ENCODE assay signal across 8 cellular contexts in genomic region chr1:21601278-21602048, GRCh38.
"Had no signal": no experiment of that assay in that cellular context is flagged by ENCODE, and none has a peak within 500 bp of the region (broad histone marks: within the 10 kb centered on the region; RNA-seq: fewer than 3 reads in every experiment).

No MANE protein-coding gene starts in this region.

- H3K4me2 ChIP-seq: GM23338 had no signal

- H3K9me3 ChIP-seq: HAP-1 had no signal

- H3K9ac ChIP-seq: GM23248 had no signal

- H3K4me1 ChIP-seq: HAP-1 had no signal

- H3K27ac ChIP-seq: GM23248 had no signal

- H2AFZ ChIP-seq: GM23248, GM23338 had no signal

- H3K4me3 ChIP-seq: GM23248, GM23338, HAP-1 had no signal

- H3K36me3 ChIP-seq: HAP-1 had no signal

- DNase-seq: GM23248, GOT3, H7, H9, HCEC 1CT, HFFc6 had no signal
